Comparison of ENCODE assay signal across 8 cellular contexts in genomic region chr17:9529033-9529748, GRCh38. TPM values are rescaled to one million over a fixed set of nuclear protein-coding genes. Genes with fewer than 3 reads are reported as not detected.
A peak's percentile ranks its signal among the peaks of the same experiment; 100 is the strongest.
DNase-seq lines count a peak whose midpoint lies in the region; ATAC-seq and TF ChIP-seq lines count a peak whose summit lies in the region.

No MANE protein-coding gene starts in this region.

- intact Hi-C loops in spleen (cut with DNase I; ENCODE audit: low total_unique reads), result loop anchor here (10.0 kb wide), 1 partner anchor 534 kb away; no protein-coding TSS in a partner anchor

- no peaks in the 10 kb centered on the region for H3F3A ChIP-seq in smooth muscle cell (ENCODE audit: low read depth)

- H3K27me3 ChIP-seq in smooth muscle cell (ENCODE audit: low read depth) (no peaks in the 10 kb centered on the region), spleen (replicated peaks in 1 of 7) (no peaks in the 10 kb centered on the region)

- H3K4me1 ChIP-seq in smooth muscle cell (ENCODE audit: low read depth) (no peaks in the 10 kb centered on the region), spleen (no peaks in the 10 kb centered on the region)

- no peak for TF ChIP-seq POLR2A in spleen (IDR thresholded peaks at IDR 0.05)

- H3K4me3 ChIP-seq in epithelial cell of proximal tubule (ENCODE audit: low read depth, low read length) (no peak overlapping the region), smooth muscle cell (no peak overlapping the region), spleen (no peak overlapping the region)

- H3K9me3 ChIP-seq in smooth muscle cell (replicated peaks; ENCODE audit: low read depth) (no peaks in the 10 kb centered on the region), spleen (no peaks in the 10 kb centered on the region)

- no peaks in the 10 kb centered on the region for H3K36me3 ChIP-seq in smooth muscle cell (ENCODE audit: low read depth)
- H3K36me3 ChIP-seq in spleen, result peaks cover 0 to 16% (median 0%) of the 10 kb centered on the region in 6 donors

- WGBS in smooth muscle cell (ENCODE audit: low lambda C conversion rate), result 63% methylated on average over 5 of the region's 5 CpGs
- 62 to 73% (median 66%) methylated on average over 4 to 5 of the region's 5 CpGs for WGBS in spleen, 5 donors

- no peak overlapping the region for H3K4me2 ChIP-seq in smooth muscle cell

- TF ChIP-seq CTCF in epithelial cell of proximal tubule (conservative IDR thresholded peaks at IDR 0.05; ENCODE audit: low read depth, low read length) (peak; percentile 68), smooth muscle cell (IDR thresholded peaks at IDR 0.05; ENCODE audit: borderline replicate concordance, insufficient read depth, poor library complexity, severe bottlenecking) (peak; percentile 48), spleen (IDR thresholded peaks at IDR 0.05 in 8 of 11, conservative IDR thresholded peaks at IDR 0.05 in 3 of 11) (peak in 5 of 11 experiments; percentile 12 to 33 (median 28))

- H3K27ac ChIP-seq in smooth muscle cell (ENCODE audit: low read depth) (no peak overlapping the region), spleen (no peak overlapping the region)

- H3K9ac ChIP-seq in smooth muscle cell (ENCODE audit: low read depth), result no peak overlapping the region

- H2AFZ ChIP-seq in smooth muscle cell (ENCODE audit: low read depth), result no peak overlapping the region

- no peaks in the 10 kb centered on the region for H3K79me2 ChIP-seq in smooth muscle cell (ENCODE audit: low read depth)

- DNase-seq in NCI-H82 (lab: John Stamatoyannopoulos, UW), result peak; percentile 17
- DNase-seq in NCI-H82 treated with DMSO at 0.1 percent for 48 hours (lab: John Stamatoyannopoulos, UW; ENCODE audit: unreplicated experiment), result no peak
- peak; percentile 7 for DNase-seq in NCI-H1048 (lab: John Stamatoyannopoulos, UW)
- DNase-seq in epithelial cell of proximal tubule (ENCODE audit: low read depth), result no peak
- DNase-seq in smooth muscle cell (lab: John Stamatoyannopoulos, UW; ENCODE audit: unreplicated experiment), result no peak
- DNase-seq in spleen, result no peak

- ATAC-seq in GM18867 (IDR thresholded peaks at IDR 0.05; ENCODE audit: unreplicated experiment), result no peak
- no peak for ATAC-seq in GM21447 (IDR thresholded peaks at IDR 0.05; ENCODE audit: unreplicated experiment)

- peaks cover 5% of the 10 kb centered on the region for H4K20me1 ChIP-seq in smooth muscle cell (ENCODE audit: low read depth)

RNA-seq across cellular contexts. Expression of gene STX8, which starts 46.4 kb away (rescaled TPM):
- total RNA-seq in epithelial cell of proximal tubule (57.8 and 69.5 TPM in 2 replicates), smooth muscle cell (50.6 and 63.8 TPM in 2 replicates), spleen (10 to 100 TPM; 37.3 to 59.8 (median 47.4) TPM)
- polyA plus RNA-seq in smooth muscle cell (86.2 and 88.5 TPM in 2 replicates), spleen (10 to 100 TPM; 41.6 to 54.7 (median 50.4) TPM)

RNA-seq across cellular contexts. Expression of gene CFAP52, which starts 47.3 kb away (rescaled TPM):
- total RNA-seq in epithelial cell of proximal tubule, result not detected in 2 replicates
- total RNA-seq in smooth muscle cell, result not detected in 2 replicates
- polyA plus RNA-seq in smooth muscle cell, result not detected in 2 replicates
- total RNA-seq in spleen, result not detected
- not detected for polyA plus RNA-seq in spleen

Comparison
In these comparisons a context has a peak if more than half of its experiments do, and no peak if none do; other contexts are left out.
1. DNase-seq: peak in NCI-H82 (single experiment) and NCI-H1048 (single experiment); none in NCI-H82 treated with DMSO at 0.1 percent for 48 hours (single experiment), epithelial cell of proximal tubule (single experiment), smooth muscle cell (single experiment) and spleen (single experiment).